In genomic region chr18:79576686-79577351, GRCh38 we compare ENCODE assay signal across 10 cellular contexts.
DNase-seq lines count a peak whose midpoint lies in the region; ATAC-seq and TF ChIP-seq lines count a peak whose summit lies in the region.
"Had no signal": no experiment of that assay in that cellular context is flagged by ENCODE, and none has a peak within 500 bp of the region (broad histone marks: within the 10 kb centered on the region; RNA-seq: fewer than 3 reads in every experiment).

No MANE protein-coding gene starts in this region.

- H3K9ac ChIP-seq in SK-N-SH: no peak overlapping the region
- H3K9ac ChIP-seq: neural progenitor cell had no signal

- H3K27ac ChIP-seq in suprapubic skin (peak overlapping the region; percentile 27), SK-N-SH (ENCODE audit: low read depth in 2 of 2, low read length in 1 of 2) (no peak overlapping the region)
- H3K27ac ChIP-seq: neural progenitor cell had no signal

- WGBS in suprapubic skin: no CpG with 5 or more reads among the region's 23 CpGs
- 19% methylated on average over 5 of the region's 23 CpGs for WGBS in SK-N-SH (ENCODE audit: low lambda C conversion rate)

- no peak for TF ChIP-seq CTCF in suprapubic skin (IDR thresholded peaks at IDR 0.05)
- TF ChIP-seq CTCF in SK-N-SH (IDR thresholded peaks at IDR 0.05): no peak

- H3K27me3 ChIP-seq in suprapubic skin (no peaks in the 10 kb centered on the region), SK-N-SH (ENCODE audit: insufficient read depth) (peaks cover 97% of the 10 kb centered on the region)
- H3K27me3 ChIP-seq: neural progenitor cell had no signal

- no peaks in the 10 kb centered on the region for H3K36me3 ChIP-seq in suprapubic skin
- H3K36me3 ChIP-seq in SK-N-SH (replicated peaks in 1 of 2; ENCODE audit: control insufficient read depth in 1 of 2, insufficient read depth in 2 of 2, low read length in 1 of 2): no peaks in the 10 kb centered on the region
- H3K36me3 ChIP-seq: neural progenitor cell had no signal

- H3K4me3 ChIP-seq in suprapubic skin (no peak overlapping the region), SK-N-SH (ENCODE audit: low read depth in 2 of 2, low read length in 1 of 2) (no peak overlapping the region)
- H3K4me3 ChIP-seq: neural progenitor cell had no signal

- H3K79me2 ChIP-seq in SK-N-SH (ENCODE audit: insufficient read depth): no peaks in the 10 kb centered on the region

- ATAC-seq in left colon (no peak), GM21717 (IDR thresholded peaks at IDR 0.05; ENCODE audit: unreplicated experiment) (no peak)
- ATAC-seq: SK-N-SH treated with all-trans-retinoic acid at 6 μM for 48 hours had no signal

- DNase-seq in NCI-H2081 treated with DMSO at 0.1 percent for 48 hours (lab: John Stamatoyannopoulos, UW) (peak; percentile 11), cerebellum (ENCODE audit: low spot score) (peak; percentile 11), left colon (peak; percentile 24 to 37), suprapubic skin (ENCODE audit: low spot score in 2 of 2) (peak; percentile 65 to 74), SK-N-SH (no peak), GOT3 (lab: John Stamatoyannopoulos, UW) (no peak)
- DNase-seq: activated T-cell treated with anti-CD3 and anti-CD28 coated beads, Interleukin-2, amount 50 U/mL, for 4 hours had no signal

- H4K20me1 ChIP-seq in SK-N-SH (ENCODE audit: insufficient read depth): no peaks in the 10 kb centered on the region

- TF ChIP-seq POLR2A in suprapubic skin (IDR thresholded peaks at IDR 0.05): no peak

- no peaks in the 10 kb centered on the region for H3F3A ChIP-seq in SK-N-SH (replicated peaks; ENCODE audit: insufficient read depth)

- TF ChIP-seq EP300 in suprapubic skin (IDR thresholded peaks at IDR 0.05): no peak
- TF ChIP-seq EP300 in SK-N-SH (IDR thresholded peaks at IDR 0.05; ENCODE audit: borderline replicate concordance in 1 of 2, low read depth in 1 of 2, low read length in 1 of 2): no peak

- intact Hi-C loops in left colon (cut with DNase I, micrococcal nuclease): no loop called here

- no peak overlapping the region for H2AFZ ChIP-seq in SK-N-SH (ENCODE audit: low read depth)
- H2AFZ ChIP-seq: neural progenitor cell had no signal

- H3K4me1 ChIP-seq in suprapubic skin (peaks cover 28% of the 10 kb centered on the region), SK-N-SH (ENCODE audit: control insufficient read depth in 1 of 2, insufficient read depth in 2 of 2, low read depth in 1 of 2, low read length in 1 of 2) (no peaks in the 10 kb centered on the region; a peak in 1 of 4 replicates)
- H3K4me1 ChIP-seq: neural progenitor cell had no signal

- no peak overlapping the region for H3K4me2 ChIP-seq in SK-N-SH
- H3K4me2 ChIP-seq: neural progenitor cell had no signal

- TF ChIP-seq RAD21 in SK-N-SH (IDR thresholded peaks at IDR 0.05; ENCODE audit: low read length): no peak

- H3K9me3 ChIP-seq in suprapubic skin (peaks cover 13% of the 10 kb centered on the region), SK-N-SH (peaks cover 10% of the 10 kb centered on the region; the same call in 1 of the 2 replicates)

- POLR2A ChIA-PET in SK-N-SH (lab: Yijun Ruan, JAX): no interaction called here

- H3K9me2 ChIP-seq in SK-N-SH: no peaks in the 10 kb centered on the region

- CTCF ChIA-PET in SK-N-SH (lab: Yijun Ruan, JAX): interaction anchor here (1.4 kb wide), 1 partner anchor 8 kb away, joined by 4 read pairs; no protein-coding TSS in a partner anchor

TF ChIP-seq in SK-N-SH, 30 proteins besides CTCF, POLR2A, EP300 and RAD21:
- TF ChIP-seq YY1 (IDR thresholded peaks at IDR 0.05; ENCODE audit: low read depth) (no peak), TAF1 (IDR thresholded peaks at IDR 0.05; ENCODE audit: borderline replicate concordance, low read depth, low read length) (no peak), GABPA (IDR thresholded peaks at IDR 0.05; ENCODE audit: low read depth) (no peak), RCOR1 (IDR thresholded peaks at IDR 0.05; ENCODE audit: low read length) (no peak), ZBTB33 (IDR thresholded peaks at IDR 0.05; ENCODE audit: borderline replicate concordance, low read depth) (no peak), SMC3 (IDR thresholded peaks at IDR 0.05; ENCODE audit: low read depth, low read length) (no peak), FOXJ3 (CRISPR knock-in tag; IDR thresholded peaks at IDR 0.05) (no peak), TCF12 (IDR thresholded peaks at IDR 0.05) (no peak), SIN3A (IDR thresholded peaks at IDR 0.05; ENCODE audit: borderline replicate concordance, low read depth, low read length) (no peak), USF1 (IDR thresholded peaks at IDR 0.05; ENCODE audit: borderline replicate concordance, low read depth) (no peak)
- TF ChIP-seq, protein P1, sequence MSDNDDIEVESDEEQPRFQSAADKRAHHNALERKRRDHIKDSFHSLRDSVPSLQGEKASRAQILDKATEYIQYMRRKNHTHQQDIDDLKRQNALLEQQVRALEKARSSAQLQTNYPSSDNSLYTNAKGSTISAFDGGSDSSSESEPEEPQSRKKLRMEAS (IDR thresholded peaks at IDR 0.05; ENCODE audit: low read depth): no peak
- TF ChIP-seq, protein P2, sequence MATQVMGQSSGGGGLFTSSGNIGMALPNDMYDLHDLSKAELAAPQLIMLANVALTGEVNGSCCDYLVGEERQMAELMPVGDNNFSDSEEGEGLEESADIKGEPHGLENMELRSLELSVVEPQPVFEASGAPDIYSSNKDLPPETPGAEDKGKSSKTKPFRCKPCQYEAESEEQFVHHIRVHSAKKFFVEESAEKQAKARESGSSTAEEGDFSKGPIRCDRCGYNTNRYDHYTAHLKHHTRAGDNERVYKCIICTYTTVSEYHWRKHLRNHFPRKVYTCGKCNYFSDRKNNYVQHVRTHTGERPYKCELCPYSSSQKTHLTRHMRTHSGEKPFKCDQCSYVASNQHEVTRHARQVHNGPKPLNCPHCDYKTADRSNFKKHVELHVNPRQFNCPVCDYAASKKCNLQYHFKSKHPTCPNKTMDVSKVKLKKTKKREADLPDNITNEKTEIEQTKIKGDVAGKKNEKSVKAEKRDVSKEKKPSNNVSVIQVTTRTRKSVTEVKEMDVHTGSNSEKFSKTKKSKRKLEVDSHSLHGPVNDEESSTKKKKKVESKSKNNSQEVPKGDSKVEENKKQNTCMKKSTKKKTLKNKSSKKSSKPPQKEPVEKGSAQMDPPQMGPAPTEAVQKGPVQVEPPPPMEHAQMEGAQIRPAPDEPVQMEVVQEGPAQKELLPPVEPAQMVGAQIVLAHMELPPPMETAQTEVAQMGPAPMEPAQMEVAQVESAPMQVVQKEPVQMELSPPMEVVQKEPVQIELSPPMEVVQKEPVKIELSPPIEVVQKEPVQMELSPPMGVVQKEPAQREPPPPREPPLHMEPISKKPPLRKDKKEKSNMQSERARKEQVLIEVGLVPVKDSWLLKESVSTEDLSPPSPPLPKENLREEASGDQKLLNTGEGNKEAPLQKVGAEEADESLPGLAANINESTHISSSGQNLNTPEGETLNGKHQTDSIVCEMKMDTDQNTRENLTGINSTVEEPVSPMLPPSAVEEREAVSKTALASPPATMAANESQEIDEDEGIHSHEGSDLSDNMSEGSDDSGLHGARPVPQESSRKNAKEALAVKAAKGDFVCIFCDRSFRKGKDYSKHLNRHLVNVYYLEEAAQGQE (IDR thresholded peaks at IDR 0.05; ENCODE audit: low read depth, low read length): no peak

Comparison
In these comparisons a context has a peak if more than half of its experiments do, and no peak if none do; other contexts are left out.
1. DNase-seq: peak in NCI-H2081 treated with DMSO at 0.1 percent for 48 hours (single experiment), cerebellum (single experiment), left colon (2 of 2) and suprapubic skin (2 of 2); none in SK-N-SH (single experiment) and GOT3 (single experiment).